In the genomic region with DNA sequence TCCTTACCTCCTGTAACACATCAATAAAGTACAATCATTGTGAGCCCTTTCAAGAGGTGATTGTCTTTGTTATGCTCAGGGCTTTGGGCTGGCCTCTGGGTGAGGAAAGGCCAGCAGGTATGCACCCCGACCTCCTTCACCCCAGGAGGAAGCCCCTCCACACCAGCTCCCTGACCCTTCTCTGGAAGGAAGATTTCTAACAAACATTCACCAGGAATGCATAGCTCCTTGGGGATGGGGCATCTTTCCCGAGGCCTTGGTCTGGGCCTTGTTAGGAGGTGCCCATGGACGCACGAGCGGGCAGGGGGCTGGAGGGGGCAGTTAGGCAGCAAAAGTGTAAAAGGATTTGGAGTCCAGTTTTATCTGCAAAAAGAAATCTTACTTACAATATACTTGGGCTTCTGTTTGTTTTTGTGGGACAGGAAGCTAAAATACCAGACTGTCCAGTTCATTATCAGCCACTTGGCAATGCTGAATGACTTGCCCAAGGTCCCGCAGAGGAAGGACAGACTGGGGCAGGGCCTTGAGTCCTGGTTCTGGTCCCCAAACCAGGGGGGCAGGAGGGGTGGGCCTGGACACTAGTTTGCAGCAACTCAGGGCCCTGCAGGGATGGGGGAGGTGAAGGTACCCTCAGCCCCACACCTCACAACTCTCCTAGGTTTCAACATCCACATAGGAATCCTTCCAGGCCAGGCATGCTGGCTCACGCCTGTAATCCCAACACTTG, we compare ENCODE assay signal across 1 cellular context.
A peak's percentile ranks its signal among the peaks of the same experiment; 100 is the strongest.
TF ChIP-seq lines count a peak whose summit lies in the region.

No MANE protein-coding gene starts in this region.

TF ChIP-seq in A549, 52 proteins besides CTCF, POLR2A, EP300 and RAD21:
- TF ChIP-seq JUN (IDR thresholded peaks at IDR 0.05), result peak in 1 of 2 experiments; percentile 71; a peak in 1 of 5 replicates
- TF ChIP-seq ZSCAN20 (CRISPR knock-in tag; IDR thresholded peaks at IDR 0.05), result no peak
- TF ChIP-seq, protein P1, sequence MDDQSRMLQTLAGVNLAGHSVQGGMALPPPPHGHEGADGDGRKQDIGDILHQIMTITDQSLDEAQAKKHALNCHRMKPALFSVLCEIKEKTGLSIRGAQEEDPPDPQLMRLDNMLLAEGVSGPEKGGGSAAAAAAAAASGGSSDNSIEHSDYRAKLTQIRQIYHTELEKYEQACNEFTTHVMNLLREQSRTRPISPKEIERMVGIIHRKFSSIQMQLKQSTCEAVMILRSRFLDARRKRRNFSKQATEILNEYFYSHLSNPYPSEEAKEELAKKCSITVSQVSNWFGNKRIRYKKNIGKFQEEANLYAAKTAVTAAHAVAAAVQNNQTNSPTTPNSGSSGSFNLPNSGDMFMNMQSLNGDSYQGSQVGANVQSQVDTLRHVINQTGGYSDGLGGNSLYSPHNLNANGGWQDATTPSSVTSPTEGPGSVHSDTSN (IDR thresholded peaks at IDR 0.05), result peak; percentile 22; the same call in 1 of the 2 replicates
- peak; percentile 17; the same call in 1 of the 2 replicates for TF ChIP-seq TP53 (CRISPR knock-in tag; IDR thresholded peaks at IDR 0.05)
- TF ChIP-seq NPAS2 (CRISPR knock-in tag; IDR thresholded peaks at IDR 0.05; ENCODE audit: borderline replicate concordance), result no peak
- peak; percentile 37; the same call in 1 of the 2 replicates for TF ChIP-seq HOXA7 (CRISPR knock-in tag; IDR thresholded peaks at IDR 0.05)
- no peak for TF ChIP-seq KDM5A (IDR thresholded peaks at IDR 0.05)
- no peak; the same call in 1 of the 2 replicates for TF ChIP-seq TFCP2L1 (CRISPR knock-in tag; IDR thresholded peaks at IDR 0.05)
- TF ChIP-seq FOSL2 (IDR thresholded peaks at IDR 0.05), result no peak
- 0 out of 2 replicates have a peak, but pooled peaks have one; percentile 1 for TF ChIP-seq FOSL2 (CRISPR knock-in tag; IDR thresholded peaks at IDR 0.05)
- 0 out of 2 replicates have a peak, but pooled peaks have one; percentile 37 for TF ChIP-seq FOSB (CRISPR knock-in tag; IDR thresholded peaks at IDR 0.05)
